In genomic region chr14:23632461-23633159, GRCh38 we compare ENCODE assay signal across 10 cellular contexts. TPM values are rescaled to one million over a fixed set of nuclear protein-coding genes. Genes with fewer than 3 reads are reported as not detected.
A peak's percentile ranks its signal among the peaks of the same experiment; 100 is the strongest.
DNase-seq lines count a peak whose midpoint lies in the region; ATAC-seq and TF ChIP-seq lines count a peak whose summit lies in the region.
"Had no signal": no experiment of that assay in that cellular context is flagged by ENCODE, and none has a peak within 500 bp of the region (broad histone marks: within the 10 kb centered on the region; RNA-seq: fewer than 3 reads in every experiment).

No MANE protein-coding gene starts in this region.

- CTCF ChIA-PET in OCI-LY7 (lab: Charles Lee; ENCODE audit: unreplicated experiment): interaction anchor here (0.8 to 1.7 kb wide), 3 partner anchors 20 to 278 kb away, joined by 4 to 5 read pairs (median 4); no protein-coding TSS in a partner anchor

- H3K4ac ChIP-seq in trophoblast cell (ENCODE audit: low read depth, low read length): no peak overlapping the region

- H3K9me3 ChIP-seq in DND-41 (ENCODE audit: insufficient read depth, low read length, severe bottlenecking): no peaks in the 10 kb centered on the region
- no peaks in the 10 kb centered on the region for H3K9me3 ChIP-seq in OCI-LY7 (ENCODE audit: low read length)
- peaks cover 2% of the 10 kb centered on the region for H3K9me3 ChIP-seq in trophoblast cell (ENCODE audit: insufficient read depth, low read depth, low read length)
- H3K9me3 ChIP-seq: HAP-1, neutrophil, SJSA1 had no signal

- H3K27me3 ChIP-seq in DND-41 (ENCODE audit: insufficient read depth, low read length, poor library complexity): peaks cover 7% of the 10 kb centered on the region
- H3K27me3 ChIP-seq in trophoblast cell (ENCODE audit: insufficient read depth, low read length): no peaks in the 10 kb centered on the region
- H3K27me3 ChIP-seq: SJSA1 had no signal

- peaks cover 2% of the 10 kb centered on the region for H3K27me3 Mint-ChIP-seq in endothelial cell (ENCODE audit: unreplicated experiment)

- H3K9ac ChIP-seq in DND-41 (ENCODE audit: low read depth, low read length) (no peak overlapping the region), trophoblast cell (ENCODE audit: low read length) (no peak overlapping the region)

- H2BK12ac ChIP-seq in trophoblast cell (ENCODE audit: low read length): peak overlapping the region; percentile 51

- H3K9me3 Mint-ChIP-seq in endothelial cell (ENCODE audit: unreplicated experiment): no peaks in the 10 kb centered on the region

- no peak overlapping the region for H3K4me3 Mint-ChIP-seq in endothelial cell (ENCODE audit: unreplicated experiment)

- no peak overlapping the region for H3K14ac ChIP-seq in trophoblast cell (ENCODE audit: low read length)

- H4K91ac ChIP-seq in trophoblast cell (ENCODE audit: low read depth, low read length): peak overlapping the region; percentile 53

- H3K4me2 ChIP-seq in DND-41 (ENCODE audit: insufficient read depth, low read length) (no peak overlapping the region), OCI-LY7 (ENCODE audit: low read length) (no peak overlapping the region), trophoblast cell (ENCODE audit: low read length) (no peak overlapping the region)

- POLR2A ChIA-PET in OCI-LY7 (lab: Charles Lee): interaction anchor here (0.6 to 0.8 kb wide), 2 partner anchors 19 to 33 kb away, joined by 3 read pairs; no protein-coding TSS in a partner anchor

- no TSS peak for BruUV-seq in OCI-LY7 (replicated peaks; lab: Mats Ljungman, UMichigan)

- H4K20me1 ChIP-seq in DND-41 (ENCODE audit: insufficient read depth, low read length) (peaks cover 2% of the 10 kb centered on the region; the same call in 1 of the 2 replicates), OCI-LY7 (ENCODE audit: insufficient read depth, low read length) (no peaks in the 10 kb centered on the region)

- H3K18ac ChIP-seq in trophoblast cell (ENCODE audit: low read length): no peak overlapping the region

- intact Hi-C loops in OCI-LY7 (cut with micrococcal nuclease; ENCODE audit: unreplicated experiment): loop anchor here (10.0 kb wide), 1 partner anchor 292 kb away; no protein-coding TSS in a partner anchor

- H3K4me1 Mint-ChIP-seq in endothelial cell (ENCODE audit: unreplicated experiment): peaks cover 24% of the 10 kb centered on the region

- H3K4me1 ChIP-seq in DND-41 (ENCODE audit: insufficient read depth, low read length) (0 out of 2 replicates have a peak, but pooled peaks cover 4% of the 10 kb centered on the region), OCI-LY7 (ENCODE audit: insufficient read depth, low read length, poor library complexity, severe bottlenecking) (no peaks in the 10 kb centered on the region), trophoblast cell (ENCODE audit: control insufficient read depth in 1 of 2, insufficient read depth in 2 of 2, low read length in 2 of 2) (peaks cover 8 to 11% of the 10 kb centered on the region in 2 experiments)
- H3K4me1 ChIP-seq: HAP-1, SJSA1 had no signal

- no peak overlapping the region for H3K4me3 ChIP-seq in DND-41 (ENCODE audit: low read depth in 1 of 2, low read length in 2 of 2)
- no peak overlapping the region for H3K4me3 ChIP-seq in OCI-LY7 (ENCODE audit: low read depth, low read length, poor library complexity, severe bottlenecking)
- H3K4me3 ChIP-seq in trophoblast cell (ENCODE audit: low read depth, low read length): no peak overlapping the region
- H3K4me3 ChIP-seq: HAP-1, SJSA1 had no signal

- no peaks in the 10 kb centered on the region for H3K79me2 ChIP-seq in DND-41 (ENCODE audit: insufficient read depth, low read length)
- no peaks in the 10 kb centered on the region for H3K79me2 ChIP-seq in OCI-LY7 (ENCODE audit: insufficient read depth, low read depth, low read length)
- no peaks in the 10 kb centered on the region for H3K79me2 ChIP-seq in trophoblast cell (ENCODE audit: control insufficient read depth, insufficient read depth, low read length, poor library complexity)

- peaks cover 3% of the 10 kb centered on the region for H3K79me1 ChIP-seq in trophoblast cell (ENCODE audit: low read length)

- no peaks in the 10 kb centered on the region for H3K36me3 ChIP-seq in DND-41 (ENCODE audit: insufficient read depth, low read length)
- H3K36me3 ChIP-seq in OCI-LY7 (ENCODE audit: insufficient read depth, low read length): no peaks in the 10 kb centered on the region
- no peaks in the 10 kb centered on the region for H3K36me3 ChIP-seq in trophoblast cell (ENCODE audit: control insufficient read depth in 1 of 2, insufficient read depth in 2 of 2, low read length in 2 of 2)
- H3K36me3 ChIP-seq: HAP-1, neutrophil, SJSA1 had no signal

- WGBS in trophoblast cell (ENCODE audit: extremely low coverage, insufficient coverage, insufficient read length): no CpG with 5 or more reads among the region's 4 CpGs

- peak overlapping the region; percentile 25 for H3K27ac Mint-ChIP-seq in endothelial cell (ENCODE audit: unreplicated experiment)

- H3K23ac ChIP-seq in trophoblast cell (ENCODE audit: low read length): no peak overlapping the region

- no peak for ATAC-seq in DND-41 (ENCODE audit: insufficient read depth, low read depth)

- no peaks in the 10 kb centered on the region for H3K36me3 Mint-ChIP-seq in endothelial cell (ENCODE audit: low read depth, unreplicated experiment)

- H4K12ac ChIP-seq in trophoblast cell (ENCODE audit: low read depth, low read length): no peak overlapping the region

- H3K27ac ChIP-seq in DND-41 (ENCODE audit: low read length) (no peak overlapping the region), OCI-LY7 (ENCODE audit: low read depth, low read length, poor library complexity, severe bottlenecking) (no peak overlapping the region), trophoblast cell (ENCODE audit: low read depth, low read length) (no peak overlapping the region)
- H3K27ac ChIP-seq: neutrophil, SJSA1 had no signal

- H4K8ac ChIP-seq in trophoblast cell (ENCODE audit: low read depth, low read length): peak overlapping the region; percentile 3

- H2BK5ac ChIP-seq in trophoblast cell (ENCODE audit: low read depth, low read length, poor library complexity): no peak overlapping the region

- peak overlapping the region; percentile 58 for H2AK5ac ChIP-seq in trophoblast cell (ENCODE audit: low read length)

- TF ChIP-seq CTCF in DND-41 (IDR thresholded peaks at IDR 0.05; ENCODE audit: borderline replicate concordance, extremely low read depth, low read length, poor library complexity, severe bottlenecking) (no peak), OCI-LY7 (conservative IDR thresholded peaks at IDR 0.05; ENCODE audit: low read length) (no peak), endothelial cell (IDR thresholded peaks at IDR 0.05; ENCODE audit: unreplicated experiment) (no peak)

- peak overlapping the region; percentile 45 for H2BK120ac ChIP-seq in trophoblast cell (ENCODE audit: insufficient read depth, low read length, poor library complexity)

- H2AFZ ChIP-seq in DND-41 (ENCODE audit: low read depth, low read length): 0 out of 2 replicates have a peak overlapping the region, but pooled peaks have one; percentile 48
- H2AFZ ChIP-seq in OCI-LY7 (ENCODE audit: low read length): peak overlapping the region; percentile 45; the same call in 1 of the 2 replicates
- H2AFZ ChIP-seq in trophoblast cell (ENCODE audit: insufficient read depth, low read length, poor library complexity): no peak overlapping the region

- no peak for DNase-seq in DND-41
- no peak for DNase-seq in OCI-LY7 (ENCODE audit: low spot score)
- no peak for DNase-seq in endothelial cell (ENCODE audit: low spot score)
- peak in 1 of 2 donors; percentile 20 for DNase-seq in trophoblast cell
- DNase-seq in NCI-H226: no peak
- no peak for DNase-seq in NCI-H2171 treated with DMSO at 0.1 percent for 48 hours (lab: John Stamatoyannopoulos, UW)
- no peak for DNase-seq in ecto neural progenitor cell (ENCODE audit: low spot score)

- H3K9me2 ChIP-seq in OCI-LY7 (ENCODE audit: insufficient read depth, low read length): no peaks in the 10 kb centered on the region

RNA-seq across cellular contexts. Expression of gene DHRS2, which starts 3.6 kb away (rescaled TPM):
- total RNA-seq in OCI-LY7 (2014; rRNA removed; shearing (Covaris generic)): not detected in 2 replicates
- not detected in 2 replicates for total RNA-seq in OCI-LY7 (2022)
- not detected for total RNA-seq in endothelial cell (ENCODE audit: unreplicated experiment)
- 13.6 and 14.0 TPM in 2 replicates for polyA plus RNA-seq in trophoblast cell (2013)

RNA-seq across cellular contexts. Expression of gene JPH4, which starts 54.0 kb away (rescaled TPM):
- not detected in 2 replicates for total RNA-seq in OCI-LY7 (2014; rRNA removed; shearing (Covaris generic))
- not detected in 2 replicates for total RNA-seq in OCI-LY7 (2022)
- 0.64 TPM for total RNA-seq in endothelial cell (ENCODE audit: unreplicated experiment)
- polyA plus RNA-seq in trophoblast cell (2013): 0.03 TPM in 1 of 2 replicates, not detected in the other
- total RNA-seq: SJSA1 had no signal
